ENCODE assay signal across 1 cellular context in the genomic region with DNA sequence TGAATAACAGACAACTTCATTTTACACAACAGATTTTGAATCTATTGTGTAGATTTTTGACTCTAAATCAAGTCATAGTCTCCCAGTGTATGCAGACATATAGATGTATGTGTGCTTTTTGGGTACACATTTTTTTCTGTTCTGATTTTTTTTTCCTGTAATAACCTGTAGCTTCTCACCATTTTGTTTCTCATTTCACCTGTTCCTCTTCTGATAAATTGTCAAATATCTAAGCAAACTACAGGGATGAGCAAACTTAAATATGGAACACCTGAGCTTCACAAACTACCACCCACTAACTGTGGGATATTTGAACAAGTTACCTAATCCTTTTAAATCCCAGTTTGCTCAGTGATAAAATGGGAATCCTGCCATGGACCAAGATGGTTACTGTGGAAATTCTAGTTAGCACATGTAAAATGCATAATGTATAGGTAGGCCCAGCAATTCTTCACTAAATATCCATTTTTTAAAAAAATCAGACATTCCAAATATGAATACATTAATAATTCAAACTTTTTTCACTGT.
A peak's percentile ranks its signal among the peaks of the same experiment; 100 is the strongest.
TF ChIP-seq lines count a peak whose summit lies in the region.

No MANE protein-coding gene starts in this region.

TF ChIP-seq in HepG2, 621 proteins besides CTCF, POLR2A, EP300 and RAD21 (continued from another document):
- TF ChIP-seq SOX13 (IDR thresholded peaks at IDR 0.05) (no peak), SOX13 (CRISPR knock-in tag; conservative IDR thresholded peaks at IDR 0.05 in 1 of 2, IDR thresholded peaks at IDR 0.05 in 1 of 2) (peak in 1 of 2 experiments; percentile 42; a peak in 1 of 4 replicates), ZNF883 (CRISPR knock-in tag; IDR thresholded peaks at IDR 0.05; ENCODE audit: not compliant biosample characterization) (no peak), SOX6 (IDR thresholded peaks at IDR 0.05) (no peak), SOX6 (CRISPR knock-in tag; IDR thresholded peaks at IDR 0.05) (peak; percentile 21; the same call in 1 of the 2 replicates), ZNF816 (CRISPR knock-in tag; IDR thresholded peaks at IDR 0.05; ENCODE audit: borderline replicate concordance) (no peak), BCL6 (CRISPR knock-in tag; IDR thresholded peaks at IDR 0.05) (0 out of 2 replicates have a peak, but pooled peaks have one; percentile 21), ZNF552 (CRISPR knock-in tag; IDR thresholded peaks at IDR 0.05; ENCODE audit: borderline replicate concordance) (no peak), MTA1 (CRISPR knock-in tag; IDR thresholded peaks at IDR 0.05; ENCODE audit: borderline replicate concordance) (no peak), PCBP1 (IDR thresholded peaks at IDR 0.05; ENCODE audit: borderline replicate concordance, low read depth, low read length) (no peak), ZNF652 (CRISPR knock-in tag; IDR thresholded peaks at IDR 0.05; ENCODE audit: borderline replicate concordance, low read depth) (no peak), SP2 (CRISPR knock-in tag; IDR thresholded peaks at IDR 0.05) (no peak), ZC3H13 (CRISPR knock-in tag; IDR thresholded peaks at IDR 0.05) (no peak), SMAD1 (CRISPR knock-in tag; IDR thresholded peaks at IDR 0.05; ENCODE audit: borderline replicate concordance, low read depth) (no peak), CENPX (CRISPR knock-in tag; IDR thresholded peaks at IDR 0.05) (no peak), CREB1 (IDR thresholded peaks at IDR 0.05) (no peak), CREB1 (CRISPR knock-in tag; IDR thresholded peaks at IDR 0.05) (peak; percentile 33; the same call in 1 of the 2 replicates), ZNF7 (CRISPR knock-in tag; IDR thresholded peaks at IDR 0.05) (no peak), JUN (CRISPR knock-in tag; IDR thresholded peaks at IDR 0.05) (no peak), ZNF331 (CRISPR knock-in tag; IDR thresholded peaks at IDR 0.05) (no peak), YY1 (IDR thresholded peaks at IDR 0.05; ENCODE audit: insufficient read depth, insufficient replicate concordance, low read depth, low read length) (no peak), ZNF644 (CRISPR knock-in tag; IDR thresholded peaks at IDR 0.05; ENCODE audit: low read depth) (peak; percentile 66; the same call in 1 of the 2 replicates), AHR (CRISPR knock-in tag; IDR thresholded peaks at IDR 0.05) (no peak)
- TF ChIP-seq, protein P1, sequence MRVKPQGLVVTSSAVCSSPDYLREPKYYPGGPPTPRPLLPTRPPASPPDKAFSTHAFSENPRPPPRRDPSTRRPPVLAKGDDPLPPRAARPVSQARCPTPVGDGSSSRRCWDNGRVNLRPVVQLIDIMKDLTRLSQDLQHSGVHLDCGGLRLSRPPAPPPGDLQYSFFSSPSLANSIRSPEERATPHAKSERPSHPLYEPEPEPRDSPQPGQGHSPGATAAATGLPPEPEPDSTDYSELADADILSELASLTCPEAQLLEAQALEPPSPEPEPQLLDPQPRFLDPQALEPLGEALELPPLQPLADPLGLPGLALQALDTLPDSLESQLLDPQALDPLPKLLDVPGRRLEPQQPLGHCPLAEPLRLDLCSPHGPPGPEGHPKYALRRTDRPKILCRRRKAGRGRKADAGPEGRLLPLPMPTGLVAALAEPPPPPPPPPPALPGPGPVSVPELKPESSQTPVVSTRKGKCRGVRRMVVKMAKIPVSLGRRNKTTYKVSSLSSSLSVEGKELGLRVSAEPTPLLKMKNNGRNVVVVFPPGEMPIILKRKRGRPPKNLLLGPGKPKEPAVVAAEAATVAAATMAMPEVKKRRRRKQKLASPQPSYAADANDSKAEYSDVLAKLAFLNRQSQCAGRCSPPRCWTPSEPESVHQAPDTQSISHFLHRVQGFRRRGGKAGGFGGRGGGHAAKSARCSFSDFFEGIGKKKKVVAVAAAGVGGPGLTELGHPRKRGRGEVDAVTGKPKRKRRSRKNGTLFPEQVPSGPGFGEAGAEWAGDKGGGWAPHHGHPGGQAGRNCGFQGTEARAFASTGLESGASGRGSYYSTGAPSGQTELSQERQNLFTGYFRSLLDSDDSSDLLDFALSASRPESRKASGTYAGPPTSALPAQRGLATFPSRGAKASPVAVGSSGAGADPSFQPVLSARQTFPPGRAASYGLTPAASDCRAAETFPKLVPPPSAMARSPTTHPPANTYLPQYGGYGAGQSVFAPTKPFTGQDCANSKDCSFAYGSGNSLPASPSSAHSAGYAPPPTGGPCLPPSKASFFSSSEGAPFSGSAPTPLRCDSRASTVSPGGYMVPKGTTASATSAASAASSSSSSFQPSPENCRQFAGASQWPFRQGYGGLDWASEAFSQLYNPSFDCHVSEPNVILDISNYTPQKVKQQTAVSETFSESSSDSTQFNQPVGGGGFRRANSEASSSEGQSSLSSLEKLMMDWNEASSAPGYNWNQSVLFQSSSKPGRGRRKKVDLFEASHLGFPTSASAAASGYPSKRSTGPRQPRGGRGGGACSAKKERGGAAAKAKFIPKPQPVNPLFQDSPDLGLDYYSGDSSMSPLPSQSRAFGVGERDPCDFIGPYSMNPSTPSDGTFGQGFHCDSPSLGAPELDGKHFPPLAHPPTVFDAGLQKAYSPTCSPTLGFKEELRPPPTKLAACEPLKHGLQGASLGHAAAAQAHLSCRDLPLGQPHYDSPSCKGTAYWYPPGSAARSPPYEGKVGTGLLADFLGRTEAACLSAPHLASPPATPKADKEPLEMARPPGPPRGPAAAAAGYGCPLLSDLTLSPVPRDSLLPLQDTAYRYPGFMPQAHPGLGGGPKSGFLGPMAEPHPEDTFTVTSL (CRISPR knock-in tag; IDR thresholded peaks at IDR 0.05; ENCODE audit: borderline replicate concordance), result no peak
- TF ChIP-seq, protein P2, sequence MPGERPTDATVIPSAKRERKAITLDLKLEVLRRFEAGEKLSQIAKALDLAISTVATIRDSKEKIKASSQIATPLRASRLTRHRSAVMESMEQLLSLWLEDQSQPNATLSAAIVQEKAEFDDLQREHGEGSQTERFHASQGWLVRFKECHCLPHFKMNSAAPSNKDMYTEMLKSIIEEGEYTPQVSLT (CRISPR knock-in tag; IDR thresholded peaks at IDR 0.05; ENCODE audit: borderline replicate concordance, low read depth), result no peak
